In the genomic region with DNA sequence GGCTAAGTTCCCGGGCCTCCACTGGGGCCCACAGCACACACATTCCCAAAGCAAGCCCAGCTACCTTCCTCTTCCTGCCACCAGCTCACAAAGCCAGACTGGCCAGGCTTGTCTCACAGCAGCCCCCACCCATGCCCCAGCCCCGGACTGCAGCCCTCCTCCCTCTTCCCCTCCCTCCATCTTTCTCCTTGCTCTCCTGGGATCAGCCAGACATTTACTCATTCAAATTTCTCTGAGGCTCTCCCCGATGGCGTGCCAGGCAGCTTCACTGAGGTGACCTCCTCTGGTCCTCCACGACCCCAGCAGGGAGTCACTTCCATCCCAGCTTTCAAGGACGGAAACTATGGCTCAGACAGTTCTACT, we compare ENCODE assay signal across 31 cellular contexts.
"Had no signal": no experiment of that assay in that cellular context is flagged by ENCODE, and none has a peak within 500 bp of the region (broad histone marks: within the 10 kb centered on the region; RNA-seq: fewer than 3 reads in every experiment).

No MANE protein-coding gene starts in this region.

- H3K4me1 Mint-ChIP-seq: activated naive CD8-positive, alpha-beta T cell treated with anti-CD3 and anti-CD28 coated beads for 36 hours; IgD-negative memory B cell had no signal

- H3K36me3 ChIP-seq: breast epithelium, Peyer's patch had no signal

- H3K4me1 ChIP-seq: body of pancreas, breast epithelium, Peyer's patch had no signal

- H3K9me3 ChIP-seq: body of pancreas, breast epithelium, Peyer's patch had no signal

- H3K4me3 ChIP-seq: body of pancreas, breast epithelium, Peyer's patch had no signal

- H3K9me3 Mint-ChIP-seq: activated CD4-positive, alpha-beta memory T cell treated with anti-CD3 and anti-CD28 coated beads for 36 hours; activated naive CD8-positive, alpha-beta T cell treated with anti-CD3 and anti-CD28 coated beads for 36 hours; activated T-cell treated with anti-CD3 and anti-CD28 coated beads, Interleukin-2, amount 50 U/mL, for 4 hours; activated T-helper 1 cell treated with anti-CD3 and anti-CD28 coated beads, Interleukin-12 subunit alpha, Interleukin-12 subunit beta, Interleukin-2, Interleukin-4 antibody, amounts not matched to agents 30 ng/mL and 10 ng/mL and 1 ng/mL, durations not matched to agents 14 hours and 24 hours and 36 hours; IgD-negative memory B cell; T-helper 1 cell treated with Interleukin-12 subunit alpha and Interleukin-12 subunit beta and Interleukin-4 antibody, amounts not matched to agents 30 μg/mL and 1 μg/mL, for 36 hours; T-helper 2 cell treated with Interferon-gamma antibody and Interleukin-4, amounts not matched to agents 5 μg/mL and 100 μg/mL, for 36 hours had no signal

- H3K27ac Mint-ChIP-seq: activated CD4-positive, alpha-beta memory T cell treated with anti-CD3 and anti-CD28 coated beads for 36 hours; activated naive CD8-positive, alpha-beta T cell treated with anti-CD3 and anti-CD28 coated beads for 36 hours; activated T-helper 1 cell treated with anti-CD3 and anti-CD28 coated beads, Interleukin-12 subunit alpha, Interleukin-12 subunit beta, Interleukin-2, Interleukin-4 antibody, amounts not matched to agents 30 ng/mL and 10 ng/mL and 1 ng/mL, durations not matched to agents 14 hours and 24 hours and 36 hours; IgD-negative memory B cell; T-helper 1 cell treated with Interleukin-12 subunit alpha and Interleukin-12 subunit beta and Interleukin-4 antibody, amounts not matched to agents 30 μg/mL and 1 μg/mL, for 36 hours; T-helper 2 cell treated with Interferon-gamma antibody and Interleukin-4, amounts not matched to agents 5 μg/mL and 100 μg/mL, for 36 hours had no signal

- ATAC-seq: activated T-cell treated with anti-CD3 and anti-CD28 coated beads, Interleukin-2, amount 50 U/mL, for 4 hours; body of pancreas; PC-3 had no signal

- H3K4me3 Mint-ChIP-seq: activated CD4-positive, alpha-beta memory T cell treated with anti-CD3 and anti-CD28 coated beads for 36 hours; activated naive CD8-positive, alpha-beta T cell treated with anti-CD3 and anti-CD28 coated beads for 36 hours; activated T-cell treated with anti-CD3 and anti-CD28 coated beads, Interleukin-2, amount 50 U/mL, for 4 hours; activated T-helper 1 cell treated with anti-CD3 and anti-CD28 coated beads, Interleukin-12 subunit alpha, Interleukin-12 subunit beta, Interleukin-2, Interleukin-4 antibody, amounts not matched to agents 30 ng/mL and 10 ng/mL and 1 ng/mL, durations not matched to agents 14 hours and 24 hours and 36 hours; T-helper 1 cell treated with Interleukin-12 subunit alpha and Interleukin-12 subunit beta and Interleukin-4 antibody, amounts not matched to agents 30 μg/mL and 1 μg/mL, for 36 hours; T-helper 2 cell treated with Interferon-gamma antibody and Interleukin-4, amounts not matched to agents 5 μg/mL and 100 μg/mL, for 36 hours had no signal

- H3K36me3 Mint-ChIP-seq: activated CD4-positive, alpha-beta memory T cell treated with anti-CD3 and anti-CD28 coated beads for 36 hours; activated naive CD8-positive, alpha-beta T cell treated with anti-CD3 and anti-CD28 coated beads for 36 hours; IgD-negative memory B cell had no signal

- H3K27me3 Mint-ChIP-seq: activated CD4-positive, alpha-beta memory T cell treated with anti-CD3 and anti-CD28 coated beads for 36 hours had no signal

- H3K27me3 ChIP-seq: body of pancreas, breast epithelium, Peyer's patch had no signal

- H3K27ac ChIP-seq: body of pancreas, breast epithelium, Peyer's patch had no signal

- DNase-seq: activated CD4-positive, alpha-beta memory T cell treated with anti-CD3 and anti-CD28 coated beads for 36 hours; activated CD4-positive, alpha-beta T cell treated with anti-CD3 and anti-CD28 coated beads for 4 hours; activated CD4-positive, alpha-beta T cell treated with anti-CD3 and anti-CD28 coated beads, Interleukin-2, amount 50 U/mL, for 1 hour; activated CD8-positive, alpha-beta memory T cell treated with anti-CD3 and anti-CD28 coated beads, Interleukin-2, amount 50 U/mL, for 4 hours; activated naive CD4-positive, alpha-beta T cell; activated naive CD4-positive, alpha-beta T cell treated with anti-CD3 and anti-CD28 coated beads, Interleukin-2, amount 50 U/mL, for 16 hours; activated naive CD8-positive, alpha-beta T cell treated with anti-CD3 and anti-CD28 coated beads for 36 hours; activated T-cell treated with anti-CD3 and anti-CD28 coated beads for 4 hours; activated T-cell treated with anti-CD3 and anti-CD28 coated beads, Interleukin-2, amount 50 U/mL, for 4 hours; cerebellar nuclear complex; Karpas-422; KBM-7; NCI-H1105; NCI-H1417 treated with DMSO at 0.1 percent for 48 hours; NCI-H187 treated with DMSO at 0.1 percent for 48 hours; NCI-H2171 treated with DMSO at 0.1 percent for 48 hours; NCI-H2227 treated with DMSO at 0.1 percent for 48 hours; NCI-H446; NCI-H510A treated with DMSO at 0.1 percent for 48 hours; NK-92 treated with Interleukin-12 subunit alpha and Interleukin-12 subunit beta, amount 100 ng/mL, for 24 hours; PC-3; SIG-M5 had no signal

- FAIRE-seq: astrocyte, TTC549 had no signal
